Comparison of ENCODE assay signal across 28 cellular contexts in the genomic region with DNA sequence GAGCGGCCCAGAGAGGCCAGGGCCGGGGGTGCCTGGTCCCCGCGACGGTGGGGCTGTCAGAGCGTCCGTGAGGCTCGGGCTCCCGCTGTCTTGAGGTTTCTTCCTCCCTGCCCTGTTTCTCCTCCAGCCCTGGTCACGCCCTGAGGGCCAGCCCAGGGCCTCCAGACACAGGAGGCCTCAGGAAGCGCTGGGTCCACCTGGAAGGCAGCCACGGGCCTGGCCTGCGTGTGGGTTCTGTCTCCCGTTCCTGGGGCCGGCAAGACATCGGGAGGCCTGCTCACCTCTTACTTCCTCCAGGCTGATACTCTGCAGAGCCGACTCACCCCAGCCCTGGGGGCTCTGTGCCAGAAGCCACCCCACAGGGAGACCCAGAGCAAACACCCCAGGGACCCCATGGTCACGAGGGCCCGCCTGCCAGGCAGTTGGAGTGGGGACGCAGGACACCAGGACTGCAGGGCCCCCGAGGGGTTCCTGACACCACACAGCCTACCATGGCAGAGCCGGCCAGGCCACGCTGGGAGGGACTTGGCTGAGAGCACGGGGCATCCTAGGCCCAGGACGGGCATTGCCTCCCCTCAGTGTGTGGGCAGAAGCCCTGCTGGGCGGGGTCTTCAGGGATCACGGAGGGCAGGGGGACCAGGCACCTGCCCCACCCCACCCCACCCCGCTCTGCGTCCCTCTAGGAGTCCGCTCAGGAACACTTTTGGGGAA. TPM values are rescaled to one million over a fixed set of nuclear protein-coding genes. Genes with fewer than 3 reads are reported as not detected.
DNase-seq lines count a peak whose midpoint lies in the region; ATAC-seq, FAIRE-seq and TF ChIP-seq lines count a peak whose summit lies in the region.
"Had no signal": no experiment of that assay in that cellular context is flagged by ENCODE, and none has a peak within 500 bp of the region (broad histone marks: within the 10 kb centered on the region; RNA-seq: fewer than 3 reads in every experiment).

No MANE protein-coding gene starts in this region.

- 18% methylated on average over 6 of the region's 30 CpGs for WGBS in SK-N-SH (ENCODE audit: low lambda C conversion rate)
- 51 to 60% methylated on average over 26 to 30 of the region's 30 CpGs for WGBS in pancreas, 2 donors

- DNase-seq in SK-N-SH (no peak), Panc1 (ENCODE audit: low read depth, low spot score) (no peak), left lobe of liver (ENCODE audit: low spot score) (peak; percentile 61), pancreas (no peak), islet precursor cell (no peak), NCI-H774 (lab: John Stamatoyannopoulos, UW) (no peak)
- DNase-seq in central memory CD4-positive, alpha-beta T cell = no peak
- DNase-seq: 8988T; C1 segment of cervical spinal cord; Caco-2; CD4-positive, alpha-beta memory T cell; DMS 273 treated with DMSO at 0.1 percent for 48 hours; DMS79; EL; GDM1; GOT3; MM.1S; NCI-H2029; NCI-H446 treated with DMSO at 0.1 percent for 48 hours; NCI-H526; SIG-M5 had no signal

- CTCF ChIA-PET in SK-N-SH (lab: Yijun Ruan, JAX) = no interaction called here
- CTCF ChIA-PET in Panc1 (lab: Charles Lee) = no interaction called here

- no peaks in the 10 kb centered on the region for H4K20me1 ChIP-seq in SK-N-SH (ENCODE audit: insufficient read depth)

- peak; percentile 18 for ATAC-seq in SK-N-SH treated with all-trans-retinoic acid at 6 μM for 48 hours
- ATAC-seq in Panc1 = peak; percentile 37; the same call in 1 of the 2 replicates
- peak; percentile 42 for ATAC-seq in left lobe of liver
- ATAC-seq in pancreas = peak; percentile 28 to 50 (median 39)
- ATAC-seq: GM12878 had no signal

- H3K27ac ChIP-seq in SK-N-SH (ENCODE audit: low read depth in 2 of 2, low read length in 1 of 2) (no peak overlapping the region), Panc1 (ENCODE audit: low read length) (no peak overlapping the region), pancreas (peak overlapping the region in 1 of 4 donors; percentile 11)
- H3K27ac ChIP-seq: KMS-11, SK-N-MC had no signal

- in situ Hi-C loops in Panc1 (cut with HindIII; ENCODE audit: low pct_unique_long_range_greater_than_20kb, low sequenced_read_pairs) = no loop called here

- H3K36me3 ChIP-seq in SK-N-SH (replicated peaks in 1 of 2; ENCODE audit: control insufficient read depth in 1 of 2, insufficient read depth in 2 of 2, low read length in 1 of 2) (no peaks in the 10 kb centered on the region), Panc1 (ENCODE audit: control insufficient read depth, insufficient read depth, low read length) (no peaks in the 10 kb centered on the region), pancreas (no peaks in the 10 kb centered on the region)

- H3K9me3 ChIP-seq in SK-N-SH (no peaks in the 10 kb centered on the region), Panc1 (ENCODE audit: control insufficient read depth, insufficient read depth, low read depth, low read length) (no peaks in the 10 kb centered on the region), pancreas (no peaks in the 10 kb centered on the region)
- H3K9me3 ChIP-seq: Caco-2 had no signal

- no peak for TF ChIP-seq EP300 in SK-N-SH (IDR thresholded peaks at IDR 0.05; ENCODE audit: borderline replicate concordance in 1 of 2, low read depth in 1 of 2, low read length in 1 of 2)

- POLR2A ChIA-PET in SK-N-SH (lab: Yijun Ruan, JAX) (no interaction called here), Panc1 (lab: Charles Lee) (no interaction called here)

- no peaks in the 10 kb centered on the region for H3F3A ChIP-seq in SK-N-SH (replicated peaks; ENCODE audit: insufficient read depth)

- TF ChIP-seq CTCF in SK-N-SH (IDR thresholded peaks at IDR 0.05) = no peak
- TF ChIP-seq CTCF in Panc1 (IDR thresholded peaks at IDR 0.05) = no peak
- TF ChIP-seq CTCF in pancreas (IDR thresholded peaks at IDR 0.05) = no peak

- H2AFZ ChIP-seq in SK-N-SH (ENCODE audit: low read depth) = no peak overlapping the region

- no peak for TF ChIP-seq RAD21 in SK-N-SH (IDR thresholded peaks at IDR 0.05; ENCODE audit: low read length)

- intact Hi-C loops in Panc1 (cut with micrococcal nuclease; ENCODE audit: unreplicated experiment) = no loop called here
- intact Hi-C loops in pancreas (cut with DNase I) = no loop called here

- no peak overlapping the region for H3K4me2 ChIP-seq in SK-N-SH
- H3K4me2 ChIP-seq: KMS-11 had no signal

- no peak overlapping the region for H3K4me3 ChIP-seq in SK-N-SH (ENCODE audit: low read depth in 2 of 2, low read length in 1 of 2)
- no peak overlapping the region for H3K4me3 ChIP-seq in Panc1 (ENCODE audit: low read depth in 2 of 2, low read length in 2 of 2)
- H3K4me3 ChIP-seq in pancreas = no peak overlapping the region
- H3K4me3 ChIP-seq: GM12878, SK-N-MC had no signal

- no peaks in the 10 kb centered on the region for H3K4me1 ChIP-seq in SK-N-SH (ENCODE audit: control insufficient read depth in 1 of 2, insufficient read depth in 2 of 2, low read depth in 1 of 2, low read length in 1 of 2)
- peaks cover 11% of the 10 kb centered on the region for H3K4me1 ChIP-seq in Panc1 (ENCODE audit: control insufficient read depth, insufficient read depth, low read length)
- peaks cover 21 to 28% (median 21%) of the 10 kb centered on the region in 3 donors for H3K4me1 ChIP-seq in pancreas
- H3K4me1 ChIP-seq: Caco-2 had no signal

- H3K79me2 ChIP-seq in SK-N-SH (ENCODE audit: insufficient read depth) = no peaks in the 10 kb centered on the region

- no peak overlapping the region for H3K9ac ChIP-seq in SK-N-SH
- H3K9ac ChIP-seq: KMS-11 had no signal

- FAIRE-seq in pancreas (lab: Jason Lieb, UNC) = no peak
- FAIRE-seq: GM12878, RCC 7860 had no signal

- BruUV-seq in Panc1 (replicated peaks; lab: Mats Ljungman, UMichigan) = no TSS peak

- H3K27me3 ChIP-seq in SK-N-SH (ENCODE audit: insufficient read depth) = peaks cover 58% of the 10 kb centered on the region
- H3K27me3 ChIP-seq in Panc1 (ENCODE audit: control insufficient read depth, insufficient read depth, low read length) = no peaks in the 10 kb centered on the region
- H3K27me3 ChIP-seq in pancreas = no peaks in the 10 kb centered on the region

- H3K9me2 ChIP-seq in SK-N-SH = no peaks in the 10 kb centered on the region

TF ChIP-seq in SK-N-SH treated with all-trans-retinoic acid at 6 μM for 48 hours, 23 proteins besides CTCF, POLR2A, EP300 and RAD21 (continues in another document):
- TF ChIP-seq ESRRG (CRISPR knock-in tag; IDR thresholded peaks at IDR 0.05) (no peak), GLIS3 (CRISPR knock-in tag; IDR thresholded peaks at IDR 0.05) (no peak), CSRNP3 (CRISPR knock-in tag; IDR thresholded peaks at IDR 0.05) (no peak), CSDC2 (CRISPR knock-in tag; IDR thresholded peaks at IDR 0.05) (no peak), ZNF70 (CRISPR knock-in tag; IDR thresholded peaks at IDR 0.05) (no peak), ZNF565 (CRISPR knock-in tag; conservative IDR thresholded peaks at IDR 0.05; ENCODE audit: low read depth) (no peak), PPARA (CRISPR knock-in tag; IDR thresholded peaks at IDR 0.05; ENCODE audit: borderline replicate concordance) (no peak), SNAI2 (CRISPR knock-in tag; IDR thresholded peaks at IDR 0.05) (no peak)

TF ChIP-seq in SK-N-SH, 30 proteins besides CTCF, POLR2A, EP300 and RAD21:
- TF ChIP-seq RXRA (IDR thresholded peaks at IDR 0.05; ENCODE audit: borderline replicate concordance, low read depth) (no peak), POLR2AphosphoS5 (IDR thresholded peaks at IDR 0.05; ENCODE audit: low read depth, low read length) (no peak), FOXJ3 (CRISPR knock-in tag; IDR thresholded peaks at IDR 0.05) (no peak)

RNA-seq across cellular contexts. Expression of gene CACNA1H, which starts 18.9 kb away (rescaled TPM):
- polyA plus RNA-seq in SK-N-SH (2012; rRNA removed) = not detected in 2 replicates
- polyA plus RNA-seq in SK-N-SH (2012; cell fraction: cytosol; rRNA removed) = not detected in 2 replicates
- polyA plus RNA-seq in SK-N-SH (2012; cell fraction: nucleus; rRNA removed) = not detected in 2 replicates
- total RNA-seq in Panc1 (2021; ENCODE audit: unreplicated experiment) = 31.1 TPM
- 40.3 TPM for polyA plus RNA-seq in Panc1 (2012; ENCODE audit: insufficient read length)
- total RNA-seq in left lobe of liver = 4.2 TPM
- 1 to 10 TPM; 2.5 to 5.4 (median 3.6) TPM for total RNA-seq in pancreas
- 10 to 100 TPM; 12.8 to 20.5 TPM for polyA plus RNA-seq in pancreas
- total RNA-seq: OCI-LY7 had no signal
- polyA plus RNA-seq: IgD-negative memory B cell had no signal

RNA-seq across cellular contexts. Expression of gene C1QTNF8, which starts 37.9 kb away (rescaled TPM):
- polyA plus RNA-seq in SK-N-SH (2012; rRNA removed) (not detected in 2 replicates), pancreas (under 1 TPM in 1 of 2 donors, not detected in 1; 0.23 TPM)
- polyA plus RNA-seq in SK-N-SH (2012; cell fraction: cytosol; rRNA removed) = not detected in 2 replicates
- not detected in 2 replicates for polyA plus RNA-seq in SK-N-SH (2012; cell fraction: nucleus; rRNA removed)
- total RNA-seq in Panc1 (2021; ENCODE audit: unreplicated experiment) (0.39 TPM), left lobe of liver (not detected), pancreas (not detected)
- polyA plus RNA-seq in Panc1 (2012; ENCODE audit: insufficient read length) = 0.63 TPM
- total RNA-seq: Caco-2; CD4-positive, alpha-beta memory T cell; GM12878; OCI-LY7 had no signal
- polyA plus RNA-seq: CD4-positive, alpha-beta memory T cell; GM12878; IgD-negative memory B cell had no signal
